Comparison of ENCODE assay signal across 11 cellular contexts in genomic region chr2:106095478-106096392, GRCh38.
DNase-seq lines count a peak whose midpoint lies in the region; ATAC-seq and TF ChIP-seq lines count a peak whose summit lies in the region.
"Had no signal": no experiment of that assay in that cellular context is flagged by ENCODE, and none has a peak within 500 bp of the region (broad histone marks: within the 10 kb centered on the region; RNA-seq: fewer than 3 reads in every experiment).

No MANE protein-coding gene starts in this region.

- H3K4me3 Mint-ChIP-seq in CD8-positive, alpha-beta memory T cell: peak overlapping the region; percentile 79 to 91 (median 81)
- peak overlapping the region; percentile 65 to 81 for H3K4me3 Mint-ChIP-seq in effector memory CD8-positive, alpha-beta T cell

- H3K36me3 ChIP-seq in CD8-positive, alpha-beta memory T cell (ENCODE audit: insufficient read depth, low read length): no peaks in the 10 kb centered on the region
- H3K36me3 ChIP-seq in ovary (no peaks in the 10 kb centered on the region), uterus (no peaks in the 10 kb centered on the region)

- TF ChIP-seq POLR2A in ovary (IDR thresholded peaks at IDR 0.05) (no peak), uterus (IDR thresholded peaks at IDR 0.05) (no peak)

- CTCF ChIA-PET in CD8-positive, alpha-beta memory T cell (lab: Charles Lee): interaction anchor here (0.8 to 3.1 kb wide), 12 partner anchors 10 to 520 kb away, joined by 3 to 23 read pairs (median 5); no protein-coding TSS in a partner anchor

- H3K27me3 ChIP-seq in CD8-positive, alpha-beta memory T cell (ENCODE audit: insufficient read depth, low read length, poor library complexity, severe bottlenecking): no peaks in the 10 kb centered on the region
- H3K27me3 ChIP-seq in ovary: no peaks in the 10 kb centered on the region
- no peaks in the 10 kb centered on the region for H3K27me3 ChIP-seq in uterus

- peaks cover 61 to 85% (median 70%) of the 10 kb centered on the region in 3 donors for H3K4me1 Mint-ChIP-seq in CD8-positive, alpha-beta memory T cell
- peaks cover 23 to 39% of the 10 kb centered on the region in 2 donors for H3K4me1 Mint-ChIP-seq in effector memory CD8-positive, alpha-beta T cell (ENCODE audit: low read depth in 2 of 2)

- peak overlapping the region; percentile 74 for H3K4me3 ChIP-seq in CD8-positive, alpha-beta memory T cell (ENCODE audit: low read length)
- no peak overlapping the region for H3K4me3 ChIP-seq in ovary
- no peak overlapping the region for H3K4me3 ChIP-seq in uterus

- intact Hi-C loops in ovary (cut with DNase I) (no loop called here), uterus (cut with DNase I; ENCODE audit: low total_unique reads) (no loop called here)

- 89 to 96% (median 93%) methylated on average over 21 of the region's 21 CpGs for WGBS in ovary, 3 donors

- no peaks in the 10 kb centered on the region for H3K9me3 Mint-ChIP-seq in CD8-positive, alpha-beta memory T cell
- H3K9me3 Mint-ChIP-seq in effector memory CD8-positive, alpha-beta T cell: no peaks in the 10 kb centered on the region

- no peaks in the 10 kb centered on the region for H3K9me3 ChIP-seq in CD8-positive, alpha-beta memory T cell (ENCODE audit: low read length)
- H3K9me3 ChIP-seq in ovary (no peaks in the 10 kb centered on the region), uterus (no peaks in the 10 kb centered on the region)

- peak; percentile 70 to 91 (median 86) for DNase-seq in CD8-positive, alpha-beta memory T cell
- DNase-seq in activated CD4-positive, alpha-beta T cell treated with anti-CD3 and anti-CD28 coated beads, Interleukin-2, amount 50 U/mL, for 4 hours: peak; percentile 73 to 74
- peak; percentile 71 to 81 (median 76) for DNase-seq in effector memory CD8-positive, alpha-beta T cell
- DNase-seq in stimulated activated CD4-positive, alpha-beta T cell treated with anti-CD3 and anti-CD28 coated beads, Interleukin-2, amount 100 ng/mL, for 48 hours: peak; percentile 38 to 47
- no peak for DNase-seq in ovary
- no peak for DNase-seq in cerebellar cortex (ENCODE audit: low spot score)
- no peak for DNase-seq in uterus
- DNase-seq: NCI-H1436 treated with DMSO at 0.1 percent for 48 hours, substantia nigra had no signal

- H3K36me3 Mint-ChIP-seq in CD8-positive, alpha-beta memory T cell: peaks cover 0 to 62% (median 18%) of the 10 kb centered on the region in 3 donors
- peaks cover 14% of the 10 kb centered on the region for H3K36me3 Mint-ChIP-seq in effector memory CD8-positive, alpha-beta T cell (ENCODE audit: insufficient read depth)

- peak overlapping the region; percentile 92 to 99 (median 95) for H3K27ac Mint-ChIP-seq in CD8-positive, alpha-beta memory T cell
- H3K27ac Mint-ChIP-seq in effector memory CD8-positive, alpha-beta T cell: peak overlapping the region; percentile 65 to 97

- ATAC-seq in effector memory CD8-positive, alpha-beta T cell (replicated peaks): peak; percentile 79
- no peak for ATAC-seq in GM21381 (IDR thresholded peaks at IDR 0.05; ENCODE audit: unreplicated experiment)

- peaks cover 67% of the 10 kb centered on the region for H3K4me1 ChIP-seq in CD8-positive, alpha-beta memory T cell (ENCODE audit: insufficient read depth, low read length)
- H3K4me1 ChIP-seq in ovary (ENCODE audit: insufficient read depth) (no peaks in the 10 kb centered on the region), uterus (no peaks in the 10 kb centered on the region)

- no peaks in the 10 kb centered on the region for H3K27me3 Mint-ChIP-seq in CD8-positive, alpha-beta memory T cell
- H3K27me3 Mint-ChIP-seq in effector memory CD8-positive, alpha-beta T cell: no peaks in the 10 kb centered on the region

- POLR2A ChIA-PET in CD8-positive, alpha-beta memory T cell (lab: Charles Lee): interaction anchor here (0.6 to 2.4 kb wide), 9 partner anchors 37 to 350 kb away, joined by 3 to 9 read pairs (median 5); no protein-coding TSS in a partner anchor

- H3K27ac ChIP-seq in CD8-positive, alpha-beta memory T cell (ENCODE audit: low read depth, low read length): peak overlapping the region; percentile 60
- no peak overlapping the region for H3K27ac ChIP-seq in ovary
- H3K27ac ChIP-seq in uterus: no peak overlapping the region
- H3K27ac ChIP-seq: C4-2B had no signal

- TF ChIP-seq EP300 in ovary (IDR thresholded peaks at IDR 0.05): no peak

- TF ChIP-seq CTCF in ovary (IDR thresholded peaks at IDR 0.05): no peak
- TF ChIP-seq CTCF in uterus (IDR thresholded peaks at IDR 0.05): no peak

Comparison
In these comparisons a context has a peak if more than half of its experiments do, and no peak if none do; other contexts are left out.
1. DNase-seq: peak in CD8-positive, alpha-beta memory T cell (5 of 5), activated CD4-positive, alpha-beta T cell treated with anti-CD3 and anti-CD28 coated beads, Interleukin-2, amount 50 U/mL, for 4 hours (2 of 2), effector memory CD8-positive, alpha-beta T cell (3 of 3) and stimulated activated CD4-positive, alpha-beta T cell treated with anti-CD3 and anti-CD28 coated beads, Interleukin-2, amount 100 ng/mL, for 48 hours (2 of 2); none in ovary (0 of 5), cerebellar cortex (single experiment) and uterus (0 of 2).